In genomic region chr4:100948911-100949310, GRCh38 we compare ENCODE assay signal across 28 cellular contexts.
"Had no signal": no experiment of that assay in that cellular context is flagged by ENCODE, and none has a peak within 500 bp of the region (broad histone marks: within the 10 kb centered on the region; RNA-seq: fewer than 3 reads in every experiment).

No MANE protein-coding gene starts in this region.

- DNase-seq: activated CD4-positive, alpha-beta memory T cell treated with anti-CD3 and anti-CD28 coated beads, Interleukin-2, amount 10 ng/mL, durations not matched to agents 7 days and 5 days; activated CD4-positive, alpha-beta T cell treated with anti-CD3 and anti-CD28 coated beads for 1 hour; activated CD4-positive, alpha-beta T cell treated with anti-CD3 and anti-CD28 coated beads for 4 hours; activated CD4-positive, alpha-beta T cell treated with anti-CD3 and anti-CD28 coated beads, Interleukin-2, amount 10 ng/mL, durations not matched to agents 7 days and 5 days; activated CD4-positive, alpha-beta T cell treated with anti-CD3 and anti-CD28 coated beads, Interleukin-2, amount 50 U/mL, for 4 hours; activated CD8-positive, alpha-beta memory T cell treated with anti-CD3 and anti-CD28 coated beads, Interleukin-2, amount 50 U/mL, for 48 hours; activated gamma-delta T cell treated with Interleukin-2 at 50 U/mL for 16 hours; activated naive CD4-positive, alpha-beta T cell treated with anti-CD3 and anti-CD28 coated beads, Interleukin-2, amount 50 U/mL, for 16 hours; activated naive CD4-positive, alpha-beta T cell treated with Interleukin-2 at 50 U/mL for 16 hours; activated T-cell treated with anti-CD3 and anti-CD28 coated beads for 4 hours; activated T-cell treated with anti-CD3 and anti-CD28 coated beads, Interleukin-2, amount 50 U/mL, for 24 hours; activated T-cell treated with anti-CD3 and anti-CD28 coated beads, Interleukin-2, amount 50 U/mL, for 72 hours; amygdala; aorta; body of pancreas; caudate nucleus; cortex of kidney; dermis blood vessel endothelial cell; effector CD4-positive, alpha-beta T cell; effector memory CD8-positive, alpha-beta T cell; head of caudate nucleus; T-helper 2 cell had no signal

- FAIRE-seq: colon, endothelial cell of umbilical vein, frontal cortex had no signal

- H3K27ac ChIP-seq: body of pancreas, VCaP had no signal

- H3K4me3 ChIP-seq: body of pancreas had no signal

- H3K27me3 ChIP-seq: body of pancreas had no signal

- ATAC-seq: activated T-cell treated with anti-CD3 and anti-CD28 coated beads, Interleukin-2, amount 50 U/mL, for 72 hours; body of pancreas; effector memory CD8-positive, alpha-beta T cell; esophagus mucosa; WTC11 had no signal

- H3K4me1 ChIP-seq: body of pancreas had no signal

- H3K9me3 ChIP-seq: body of pancreas had no signal
